ENCODE assay signal across 11 cellular contexts in the genomic region with DNA sequence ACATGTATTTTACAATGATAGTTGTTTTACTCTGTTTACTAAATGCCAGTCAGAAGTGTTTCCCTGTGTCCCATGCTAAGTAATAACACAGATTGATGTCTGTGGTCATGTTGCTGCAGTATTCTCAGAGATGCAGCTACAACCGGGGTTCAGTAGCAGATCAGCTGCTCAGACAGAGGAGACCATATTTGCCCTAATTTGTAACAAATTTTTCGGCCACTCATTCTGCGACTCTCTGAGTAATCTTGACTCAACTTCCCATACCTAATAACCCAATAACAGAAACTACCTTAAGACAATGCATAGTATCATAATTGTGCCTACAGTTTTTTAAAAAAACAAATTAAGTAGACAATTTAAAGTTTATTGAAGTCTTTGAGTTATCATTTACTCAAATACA. TPM values are rescaled to one million over a fixed set of nuclear protein-coding genes. Genes with fewer than 3 reads are reported as not detected.
A peak's percentile ranks its signal among the peaks of the same experiment; 100 is the strongest.
DNase-seq lines count a peak whose midpoint lies in the region; ATAC-seq and TF ChIP-seq lines count a peak whose summit lies in the region.
"Had no signal": no experiment of that assay in that cellular context is flagged by ENCODE, and none has a peak within 500 bp of the region (broad histone marks: within the 10 kb centered on the region; RNA-seq: fewer than 3 reads in every experiment).

No MANE protein-coding gene starts in this region.

- 92% methylated on average over 3 of the region's 3 CpGs for WGBS in body of pancreas, 2 donors

- peaks cover 19% of the 10 kb centered on the region for H3K36me3 Mint-ChIP-seq in activated T-cell treated with anti-CD3 and anti-CD28 coated beads, Interleukin-2, amount 50 U/mL, for 24 hours (ENCODE audit: low read depth)
- peaks cover 2 to 7% of the 10 kb centered on the region in 2 donors for H3K36me3 Mint-ChIP-seq in stimulated activated naive B cell treated with anti-CD40 and anti-IgM and Interleukin-4, amounts not matched to agents 10 μg/mL and 1 μg/mL and 100 μg/mL, for 72 hours

- no peaks in the 10 kb centered on the region for H3K36me3 ChIP-seq in body of pancreas (replicated peaks in 1 of 2; ENCODE audit: insufficient read depth in 1 of 2, low read depth in 2 of 2)

- no peaks in the 10 kb centered on the region for H3K9me3 ChIP-seq in body of pancreas

- no peaks in the 10 kb centered on the region for H3K27me3 ChIP-seq in body of pancreas

- H3K27ac Mint-ChIP-seq in activated T-cell treated with anti-CD3 and anti-CD28 coated beads, Interleukin-2, amount 50 U/mL, for 24 hours: peak overlapping the region; percentile 48
- peak overlapping the region; percentile 79 for H3K27ac Mint-ChIP-seq in stimulated activated naive B cell treated with anti-CD40 and anti-IgM and Interleukin-4, amounts not matched to agents 10 μg/mL and 1 μg/mL and 100 μg/mL, for 72 hours

- peaks cover 34% of the 10 kb centered on the region for H3K4me1 ChIP-seq in body of pancreas

- no peak overlapping the region for H3K4me3 Mint-ChIP-seq in activated T-cell treated with anti-CD3 and anti-CD28 coated beads, Interleukin-2, amount 50 U/mL, for 24 hours
- peak overlapping the region; percentile 14 to 52 for H3K4me3 Mint-ChIP-seq in stimulated activated naive B cell treated with anti-CD40 and anti-IgM and Interleukin-4, amounts not matched to agents 10 μg/mL and 1 μg/mL and 100 μg/mL, for 72 hours

- intact Hi-C loops in body of pancreas (cut with DNase I): no loop called here

- no peak overlapping the region for H3K27ac ChIP-seq in body of pancreas

- no peak overlapping the region for H3K4me3 ChIP-seq in body of pancreas

- peaks cover 36% of the 10 kb centered on the region for H3K4me1 Mint-ChIP-seq in activated T-cell treated with anti-CD3 and anti-CD28 coated beads, Interleukin-2, amount 50 U/mL, for 24 hours (ENCODE audit: low read depth)
- peaks cover 28 to 45% of the 10 kb centered on the region in 2 donors for H3K4me1 Mint-ChIP-seq in stimulated activated naive B cell treated with anti-CD40 and anti-IgM and Interleukin-4, amounts not matched to agents 10 μg/mL and 1 μg/mL and 100 μg/mL, for 72 hours

- no peaks in the 10 kb centered on the region for H3K27me3 Mint-ChIP-seq in activated T-cell treated with anti-CD3 and anti-CD28 coated beads, Interleukin-2, amount 50 U/mL, for 24 hours
- no peaks in the 10 kb centered on the region for H3K27me3 Mint-ChIP-seq in stimulated activated naive B cell treated with anti-CD40 and anti-IgM and Interleukin-4, amounts not matched to agents 10 μg/mL and 1 μg/mL and 100 μg/mL, for 72 hours

- ATAC-seq in GM21447 (IDR thresholded peaks at IDR 0.05; ENCODE audit: unreplicated experiment): peak; percentile 52
- peak; percentile 57 for ATAC-seq in HG03139 (IDR thresholded peaks at IDR 0.05; ENCODE audit: unreplicated experiment)
- peak; percentile 72 to 80 for ATAC-seq in stimulated activated naive B cell treated with anti-CD40 and anti-IgM and Interleukin-4, amounts not matched to agents 10 μg/mL and 1 μg/mL and 100 μg/mL, for 72 hours (replicated peaks)
- no peak for ATAC-seq in body of pancreas

- DNase-seq in activated T-cell treated with anti-CD3 and anti-CD28 coated beads, Interleukin-2, amount 50 U/mL, for 24 hours: no peak
- no peak for DNase-seq in activated T-cell treated with anti-CD3 and anti-CD28 coated beads, Interleukin-2, amount 50 U/mL, for 48 hours
- peak; percentile 20 for DNase-seq in stimulated activated naive B cell treated with anti-CD40 and anti-IgM and Interleukin-4, amounts not matched to agents 10 μg/mL and 1 μg/mL and 100 μg/mL, for 72 hours
- DNase-seq in body of pancreas (no peak), kidney tubule cell (ENCODE audit: low spot score) (no peak)
- no peak for DNase-seq in central memory CD4-positive, alpha-beta T cell
- DNase-seq: activated naive CD4-positive, alpha-beta T cell; GDM1; T-helper 9 cell had no signal

- no peaks in the 10 kb centered on the region for H3K9me3 Mint-ChIP-seq in activated T-cell treated with anti-CD3 and anti-CD28 coated beads, Interleukin-2, amount 50 U/mL, for 24 hours
- H3K9me3 Mint-ChIP-seq in stimulated activated naive B cell treated with anti-CD40 and anti-IgM and Interleukin-4, amounts not matched to agents 10 μg/mL and 1 μg/mL and 100 μg/mL, for 72 hours: peaks cover 2 to 3% of the 10 kb centered on the region in 2 donors

- no peak for TF ChIP-seq CTCF in body of pancreas (IDR thresholded peaks at IDR 0.05)

- no peak for TF ChIP-seq POLR2A in body of pancreas (IDR thresholded peaks at IDR 0.05)

RNA-seq across cellular contexts. Expression of gene NIBAN1, which starts 32.6 kb away (rescaled TPM):
- total RNA-seq in body of pancreas: 10 to 100 TPM; 51.1 to 59.7 TPM
